7 cellular contexts compared by ENCODE assay signal in genomic region chrX:109576083-109576482, GRCh38. TPM values are rescaled to one million over a fixed set of nuclear protein-coding genes. Genes with fewer than 3 reads are reported as not detected.
"Had no signal": no experiment of that assay in that cellular context is flagged by ENCODE, and none has a peak within 500 bp of the region (broad histone marks: within the 10 kb centered on the region; RNA-seq: fewer than 3 reads in every experiment).

No MANE protein-coding gene starts in this region.

RNA-seq across cellular contexts. Expression of gene KCNE5, which starts 48.9 kb away (rescaled TPM):
- total RNA-seq: colonic mucosa, dermis blood vessel endothelial cell, epithelial cell of proximal tubule, esophagus mucosa, esophagus muscularis mucosa, fibroblast of villous mesenchyme, glomerular endothelial cell had no signal
